ENCODE assay signal across 9 cellular contexts in genomic region chr14:48456051-48456450, GRCh38.
"Had no signal": no experiment of that assay in that cellular context is flagged by ENCODE, and none has a peak within 500 bp of the region (broad histone marks: within the 10 kb centered on the region; RNA-seq: fewer than 3 reads in every experiment).

No MANE protein-coding gene starts in this region.

- ATAC-seq: GM23338, HCT116 had no signal

- H3K4me3 ChIP-seq: GM23248, GM23338, HAP-1 had no signal

- DNase-seq: GM23248, GOT3, H7, H9, HCEC 1CT, HFFc6 had no signal

- H3K4me1 ChIP-seq: HAP-1 had no signal

- H3K36me3 ChIP-seq: HAP-1 had no signal

- H3K27ac ChIP-seq: GM23248 had no signal

- H3K9me3 ChIP-seq: HAP-1 had no signal
